Comparison of ENCODE assay signal across 1 cellular context in genomic region chr4:2794707-2795557, GRCh38.
TF ChIP-seq lines count a peak whose summit lies in the region.

No MANE protein-coding gene starts in this region.

TF ChIP-seq in K562, 482 proteins besides CTCF, POLR2A, EP300 and RAD21 (continues in another document):
- no peak for TF ChIP-seq ZNF143 (CRISPR knock-in tag; IDR thresholded peaks at IDR 0.05)
- peak; percentile 36; the same call in 1 of the 2 replicates for TF ChIP-seq CXXC5 (CRISPR knock-in tag; IDR thresholded peaks at IDR 0.05)
- peak; percentile 53 for TF ChIP-seq RBFOX2 (IDR thresholded peaks at IDR 0.05; ENCODE audit: low read depth, low read length)
- TF ChIP-seq HDAC2 (IDR thresholded peaks at IDR 0.05), result peak; percentile 16; the same call in 1 of the 2 replicates
- TF ChIP-seq TFAP4 (CRISPR knock-in tag; IDR thresholded peaks at IDR 0.05; ENCODE audit: borderline replicate concordance), result peak; percentile 72; the same call in 1 of the 2 replicates
- TF ChIP-seq GATAD2A (IDR thresholded peaks at IDR 0.05), result no peak
- TF ChIP-seq DPF2 (IDR thresholded peaks at IDR 0.05), result 0 out of 2 replicates have a peak, but pooled peaks have one; percentile 19
- TF ChIP-seq ZNF77 (CRISPR knock-in tag; IDR thresholded peaks at IDR 0.05), result no peak
- no peak for TF ChIP-seq ZNF609 (CRISPR knock-in tag; IDR thresholded peaks at IDR 0.05; ENCODE audit: borderline replicate concordance)
- TF ChIP-seq NFE2 (IDR thresholded peaks at IDR 0.05; ENCODE audit: low read depth), result peak; percentile 61
- peak; percentile 78 for TF ChIP-seq GABPA (tag; conservative IDR thresholded peaks at IDR 0.05; ENCODE audit: low read depth)
- TF ChIP-seq ZNF740 (CRISPR knock-in tag; IDR thresholded peaks at IDR 0.05), result 0 out of 2 replicates have a peak, but pooled peaks have one; percentile 16
- TF ChIP-seq ZNF740 (tag; IDR thresholded peaks at IDR 0.05), result no peak
- peak; percentile 62 for TF ChIP-seq PRDM10 (IDR thresholded peaks at IDR 0.05; ENCODE audit: partially characterized antibody)
- TF ChIP-seq MAFG (tag; conservative IDR thresholded peaks at IDR 0.05), result peak; percentile 68
- peak; percentile 94 for TF ChIP-seq C11orf30 (IDR thresholded peaks at IDR 0.05; ENCODE audit: low read depth)
- TF ChIP-seq KDM5B (IDR thresholded peaks at IDR 0.05; ENCODE audit: insufficient replicate concordance, low read depth, low read length), result peak; percentile 28
- peak; percentile 38; the same call in 1 of the 2 replicates for TF ChIP-seq CTBP1 (IDR thresholded peaks at IDR 0.05; ENCODE audit: borderline replicate concordance)
- TF ChIP-seq ZNF133 (CRISPR knock-in tag; IDR thresholded peaks at IDR 0.05), result no peak
- TF ChIP-seq CBFB (CRISPR knock-in tag; IDR thresholded peaks at IDR 0.05), result no peak
- TF ChIP-seq MNT (conservative IDR thresholded peaks at IDR 0.05), result peak in 1 of 2 experiments; percentile 52; a peak in 1 of 4 replicates
- TF ChIP-seq EGR1 (conservative IDR thresholded peaks at IDR 0.05), result 0 out of 2 replicates have a peak, but pooled peaks have one; percentile 8
- peak; percentile 87 for TF ChIP-seq MAFK (IDR thresholded peaks at IDR 0.05; ENCODE audit: low read length)
- TF ChIP-seq MYC (IDR thresholded peaks at IDR 0.05; ENCODE audit: low read depth, low read length), result peak; percentile 62; the same call in 1 of the 2 replicates
- no peak for TF ChIP-seq MYC (CRISPR knock-in tag; IDR thresholded peaks at IDR 0.05; ENCODE audit: borderline replicate concordance, low read depth)
- 0 out of 2 replicates have a peak, but pooled peaks have one; percentile 12 for TF ChIP-seq ZBTB40 (IDR thresholded peaks at IDR 0.05)
- no peak for TF ChIP-seq ZBTB40 (CRISPR knock-in tag; IDR thresholded peaks at IDR 0.05)
- TF ChIP-seq LCOR (CRISPR knock-in tag; IDR thresholded peaks at IDR 0.05), result no peak
- no peak for TF ChIP-seq ZNF507 (tag; conservative IDR thresholded peaks at IDR 0.05)
- TF ChIP-seq ZNF316 (IDR thresholded peaks at IDR 0.05), result peak; percentile 92
- peak; percentile 54; the same call in 1 of the 2 replicates for TF ChIP-seq SPI1 (IDR thresholded peaks at IDR 0.05; ENCODE audit: borderline replicate concordance, low read depth, low read length)
- no peak for TF ChIP-seq NR2C1 (IDR thresholded peaks at IDR 0.05)
- no peak for TF ChIP-seq NR2C1 (tag; IDR thresholded peaks at IDR 0.05)
- no peak for TF ChIP-seq ZNF778 (CRISPR knock-in tag; IDR thresholded peaks at IDR 0.05)
- peak; percentile 50; the same call in 1 of the 2 replicates for TF ChIP-seq JUND (IDR thresholded peaks at IDR 0.05; ENCODE audit: borderline replicate concordance, low read depth, low read length)
- no peak; the same call in 2 of the 3 replicates for TF ChIP-seq JUND (tag; IDR thresholded peaks at IDR 0.05; ENCODE audit: borderline replicate concordance, low read depth, low read length)
